Comparison of ENCODE assay signal across 23 cellular contexts in genomic region chr11:69942333-69942820, GRCh38.
DNase-seq lines count a peak whose midpoint lies in the region; ATAC-seq and TF ChIP-seq lines count a peak whose summit lies in the region.
"Had no signal": no experiment of that assay in that cellular context is flagged by ENCODE, and none has a peak within 500 bp of the region (broad histone marks: within the 10 kb centered on the region; RNA-seq: fewer than 3 reads in every experiment).

No MANE protein-coding gene starts in this region.

- no peak for TF ChIP-seq CTCF in WTC11 (IDR thresholded peaks at IDR 0.05)
- TF ChIP-seq CTCF in spleen (IDR thresholded peaks at IDR 0.05 in 8 of 11, conservative IDR thresholded peaks at IDR 0.05 in 3 of 11): no peak

- H2AFZ ChIP-seq in neuronal stem cell (ENCODE audit: low read length): no peak overlapping the region

- WGBS in neuronal stem cell (ENCODE audit: extremely low coverage in 2 of 2, insufficient read length in 2 of 2, insufficient replicate concordance in 1 of 2), 2 donors: no CpG with 5 or more reads among the region's 9 CpGs
- WGBS in spleen, 5 donors: 82 to 95% (median 86%) methylated on average over 9 of the region's 9 CpGs

- H2AK5ac ChIP-seq in neuronal stem cell (ENCODE audit: low read depth, low read length): peak overlapping the region; percentile 25

- H3K23ac ChIP-seq in neuronal stem cell (ENCODE audit: low read depth, low read length, poor library complexity): no peak overlapping the region

- peaks cover 3% of the 10 kb centered on the region; the same call in 1 of the 2 replicates for H3K4me1 Mint-ChIP-seq in WTC11

- no peaks in the 10 kb centered on the region for H3K9me3 ChIP-seq in neuronal stem cell (replicated peaks in 1 of 2; ENCODE audit: control insufficient read depth in 2 of 2, insufficient read depth in 1 of 2, low read depth in 1 of 2, low read length in 2 of 2)
- H3K9me3 ChIP-seq in spleen: no peaks in the 10 kb centered on the region
- H3K9me3 ChIP-seq: BLaER1 treated with 17β-estradiol and CSF1 and Interleukin-3, amounts not matched to agents 10 nM and 100 nM; Peyer's patch had no signal

- H3K4me2 ChIP-seq in neuronal stem cell (ENCODE audit: insufficient read depth, low read length, poor library complexity, severe bottlenecking): no peak overlapping the region

- intact Hi-C loops in spleen (cut with DNase I; ENCODE audit: low total_unique reads): no loop called here

- no peak overlapping the region for H3K4ac ChIP-seq in neuronal stem cell (ENCODE audit: low read length)

- H3K9me3 Mint-ChIP-seq in activated naive CD4-positive, alpha-beta T cell treated with anti-CD3 and anti-CD28 coated beads, Interleukin-2, amount 50 U/mL, for 72 hours: no peaks in the 10 kb centered on the region
- no peaks in the 10 kb centered on the region for H3K9me3 Mint-ChIP-seq in WTC11
- H3K9me3 Mint-ChIP-seq: CD8-positive, alpha-beta T cell; H9; HFFc6 had no signal

- TF ChIP-seq POLR2A in spleen (IDR thresholded peaks at IDR 0.05): no peak

- H3K4me1 ChIP-seq in neuronal stem cell (ENCODE audit: control insufficient read depth in 2 of 2, insufficient read depth in 1 of 2, low read depth in 1 of 2, low read length in 2 of 2) (peaks cover 0 to 11% of the 10 kb centered on the region in 2 donors), spleen (no peaks in the 10 kb centered on the region)
- H3K4me1 ChIP-seq: Peyer's patch had no signal

- no peak overlapping the region for H3K27ac ChIP-seq in neuronal stem cell (replicated peaks; ENCODE audit: low read length)
- no peak overlapping the region for H3K27ac ChIP-seq in spleen
- H3K27ac ChIP-seq: 22Rv1; BLaER1 treated with 17β-estradiol and CSF1 and Interleukin-3, amounts not matched to agents 10 nM and 100 nM; Peyer's patch had no signal

- no peaks in the 10 kb centered on the region for H3K36me3 Mint-ChIP-seq in activated naive CD4-positive, alpha-beta T cell treated with anti-CD3 and anti-CD28 coated beads, Interleukin-2, amount 50 U/mL, for 72 hours
- no peaks in the 10 kb centered on the region for H3K36me3 Mint-ChIP-seq in WTC11
- H3K36me3 Mint-ChIP-seq: CD8-positive, alpha-beta T cell had no signal

- H3K79me1 ChIP-seq in neuronal stem cell (ENCODE audit: low read depth, low read length): no peaks in the 10 kb centered on the region

- POLR2A ChIA-PET in WTC11 (lab: Charles Lee): no interaction called here

- no peaks in the 10 kb centered on the region; the same call in 1 of the 2 replicates for H3K27me3 Mint-ChIP-seq in WTC11 (ENCODE audit: low read depth)

- no peak overlapping the region for H3K9ac ChIP-seq in neuronal stem cell (ENCODE audit: low read depth, low read length, poor library complexity)

- no peak overlapping the region for H2BK15ac ChIP-seq in neuronal stem cell (ENCODE audit: low read length)

- H3K27ac Mint-ChIP-seq in activated naive CD4-positive, alpha-beta T cell treated with anti-CD3 and anti-CD28 coated beads, Interleukin-2, amount 50 U/mL, for 72 hours: no peak overlapping the region
- H3K27ac Mint-ChIP-seq in WTC11: no peak overlapping the region
- H3K27ac Mint-ChIP-seq: CD8-positive, alpha-beta T cell; HFFc6 had no signal

- no peak overlapping the region for H2BK12ac ChIP-seq in neuronal stem cell (ENCODE audit: low read length)

- peak overlapping the region; percentile 92 for H4K8ac ChIP-seq in neuronal stem cell (ENCODE audit: low read depth, low read length)

- H3K4me3 ChIP-seq in neuronal stem cell (ENCODE audit: low read length in 2 of 2): no peak overlapping the region
- H3K4me3 ChIP-seq in spleen: no peak overlapping the region
- H3K4me3 ChIP-seq: BLaER1 treated with 17β-estradiol and CSF1 and Interleukin-3, amounts not matched to agents 10 nM and 100 nM; Peyer's patch had no signal

- H3K14ac ChIP-seq in neuronal stem cell (ENCODE audit: low read length): no peak overlapping the region

- no peak overlapping the region for H3K18ac ChIP-seq in neuronal stem cell (ENCODE audit: low read length)

- DNase-seq in activated naive CD4-positive, alpha-beta T cell treated with anti-CD3 and anti-CD28 coated beads, Interleukin-2, amount 50 U/mL, for 16 hours: peak; percentile 6
- no peak for DNase-seq in activated naive CD4-positive, alpha-beta T cell treated with anti-CD3 and anti-CD28 coated beads, Interleukin-2, amount 50 U/mL, for 72 hours (ENCODE audit: low spot score in 2 of 2)
- DNase-seq in WTC11 (ENCODE audit: low spot score) (peak; percentile 3), neuronal stem cell (ENCODE audit: low spot score) (no peak), spleen (peak; percentile 43), UCSD-AML1 (lab: John Stamatoyannopoulos, UW; ENCODE audit: unreplicated experiment) (no peak), AG08395 (ENCODE audit: low spot score) (no peak)
- DNase-seq: ACHN; CD8-positive, alpha-beta T cell; DMS153; H9; HFFc6; KBM-7; NCI-H1105; NCI-H146; NCI-H2029; NCI-H226; NCI-H524 treated with DMSO at 0.1 percent for 48 hours; NCI-H82 had no signal

- CTCF ChIA-PET in WTC11 (lab: Charles Lee): interaction anchor here (0.5 to 1.8 kb wide), 10 partner anchors 24 to 254 kb away, joined by 3 to 12 read pairs (median 4); no protein-coding TSS in a partner anchor

- no peak overlapping the region for H2BK5ac ChIP-seq in neuronal stem cell (ENCODE audit: low read length)

- no peak overlapping the region for H4K91ac ChIP-seq in neuronal stem cell (ENCODE audit: low read depth, low read length, poor library complexity)

- H3K36me3 ChIP-seq in neuronal stem cell (replicated peaks in 1 of 2; ENCODE audit: control insufficient read depth in 2 of 2, insufficient read depth in 2 of 2, low read length in 2 of 2) (no peaks in the 10 kb centered on the region), spleen (no peaks in the 10 kb centered on the region)
- H3K36me3 ChIP-seq: BLaER1 treated with 17β-estradiol and CSF1 and Interleukin-3, amounts not matched to agents 10 nM and 100 nM; Peyer's patch had no signal

- ATAC-seq in activated naive CD4-positive, alpha-beta T cell treated with anti-CD3 and anti-CD28 coated beads, Interleukin-2, amount 50 U/mL, for 72 hours: no peak
- ATAC-seq in WTC11: no peak
- no peak for ATAC-seq in GM19452 (IDR thresholded peaks at IDR 0.05; ENCODE audit: unreplicated experiment)
- ATAC-seq: CD8-positive, alpha-beta T cell had no signal

- no peak overlapping the region for H3K4me3 Mint-ChIP-seq in WTC11
- H3K4me3 Mint-ChIP-seq: CD8-positive, alpha-beta T cell; H9; HFFc6 had no signal

- peak overlapping the region; percentile 2 for H2BK120ac ChIP-seq in neuronal stem cell (ENCODE audit: low read depth, low read length)

- no peaks in the 10 kb centered on the region for H3K27me3 ChIP-seq in neuronal stem cell (ENCODE audit: control insufficient read depth in 3 of 3, insufficient read depth in 3 of 3, low read depth in 1 of 3, low read length in 3 of 3)
- H3K27me3 ChIP-seq in spleen (replicated peaks in 1 of 7): peaks cover 0 to 65% (median 4%) of the 10 kb centered on the region in 7 donors
- H3K27me3 ChIP-seq: BLaER1 treated with 17β-estradiol and CSF1 and Interleukin-3, amounts not matched to agents 10 nM and 100 nM; Peyer's patch had no signal

TF ChIP-seq in WTC11, 78 proteins besides CTCF, POLR2A, EP300 and RAD21:
- no peak for TF ChIP-seq RELA (CRISPR knock-in tag; IDR thresholded peaks at IDR 0.05; ENCODE audit: borderline replicate concordance)
- TF ChIP-seq ZNF425 (CRISPR knock-in tag; conservative IDR thresholded peaks at IDR 0.05): no peak

Comparison
In these comparisons a context has a peak if more than half of its experiments do, and no peak if none do; other contexts are left out.
1. DNase-seq: peak in activated naive CD4-positive, alpha-beta T cell treated with anti-CD3 and anti-CD28 coated beads, Interleukin-2, amount 50 U/mL, for 16 hours (single experiment), WTC11 (single experiment) and spleen (single experiment); none in activated naive CD4-positive, alpha-beta T cell treated with anti-CD3 and anti-CD28 coated beads, Interleukin-2, amount 50 U/mL, for 72 hours (0 of 2), neuronal stem cell (single experiment), UCSD-AML1 (single experiment) and AG08395 (single experiment).